Comparison of ENCODE assay signal across 19 cellular contexts in genomic region chr14:92885279-92886061, GRCh38. TPM values are rescaled to one million over a fixed set of nuclear protein-coding genes. Genes with fewer than 3 reads are reported as not detected.
DNase-seq lines count a peak whose midpoint lies in the region; ATAC-seq, FAIRE-seq and TF ChIP-seq lines count a peak whose summit lies in the region.
"Had no signal": no experiment of that assay in that cellular context is flagged by ENCODE, and none has a peak within 500 bp of the region (broad histone marks: within the 10 kb centered on the region; RNA-seq: fewer than 3 reads in every experiment).

No MANE protein-coding gene starts in this region.

- no peak overlapping the region for H3K14ac ChIP-seq in H1 (ENCODE audit: insufficient read length)

- peaks cover 22% of the 10 kb centered on the region for H3K27me3 Mint-ChIP-seq in activated naive CD8-positive, alpha-beta T cell treated with anti-CD3 and anti-CD28 coated beads, Interleukin-2, amount 50 U/mL, for 24 hours
- peaks cover 34% of the 10 kb centered on the region for H3K27me3 Mint-ChIP-seq in activated naive CD8-positive, alpha-beta T cell treated with anti-CD3 and anti-CD28 coated beads for 36 hours

- no peak for TF ChIP-seq POLR2A in H1 (IDR thresholded peaks at IDR 0.05; ENCODE audit: control extremely low read depth in 1 of 2, low read depth in 2 of 2, low read length in 2 of 2)

- H3K79me1 ChIP-seq in H1 (ENCODE audit: low read depth, low read length) = no peaks in the 10 kb centered on the region

- H3K27ac Mint-ChIP-seq in activated naive CD8-positive, alpha-beta T cell treated with anti-CD3 and anti-CD28 coated beads, Interleukin-2, amount 50 U/mL, for 24 hours = no peak overlapping the region
- no peak overlapping the region for H3K27ac Mint-ChIP-seq in activated naive CD8-positive, alpha-beta T cell treated with anti-CD3 and anti-CD28 coated beads for 36 hours
- H3K27ac Mint-ChIP-seq: CD4-positive, alpha-beta memory T cell had no signal

- H3K9me3 ChIP-seq in SK-N-SH = no peaks in the 10 kb centered on the region
- no peaks in the 10 kb centered on the region for H3K9me3 ChIP-seq in H1 (ENCODE audit: insufficient read depth in 2 of 2, low read depth in 1 of 2, low read length in 1 of 2)
- no peaks in the 10 kb centered on the region for H3K9me3 ChIP-seq in parathyroid adenoma (ENCODE audit: control insufficient read depth, low read length)
- H3K9me3 ChIP-seq: HAP-1 had no signal

- H3K36me3 ChIP-seq in SK-N-SH (replicated peaks in 1 of 2; ENCODE audit: control insufficient read depth in 1 of 2, insufficient read depth in 2 of 2, low read length in 1 of 2) (no peaks in the 10 kb centered on the region), H1 (ENCODE audit: control insufficient read depth in 2 of 4, insufficient read depth in 4 of 4, low read length in 3 of 4) (no peaks in the 10 kb centered on the region), parathyroid adenoma (ENCODE audit: control insufficient read depth, insufficient read depth, low read length) (no peaks in the 10 kb centered on the region)
- H3K36me3 ChIP-seq: BLaER1, HAP-1 had no signal

- H3F3A ChIP-seq in SK-N-SH (replicated peaks; ENCODE audit: insufficient read depth) = no peaks in the 10 kb centered on the region

- H2BK20ac ChIP-seq in H1 (ENCODE audit: low read length) = no peak overlapping the region

- no peak overlapping the region for H4K91ac ChIP-seq in H1 (replicated peaks; ENCODE audit: insufficient read length, low read length)

- peak; percentile 50 for TF ChIP-seq RAD21 in SK-N-SH (IDR thresholded peaks at IDR 0.05; ENCODE audit: low read length)
- no peak for TF ChIP-seq RAD21 in H1 (IDR thresholded peaks at IDR 0.05 in 1 of 2, conservative IDR thresholded peaks at IDR 0.05 in 1 of 2; ENCODE audit: low read depth in 2 of 2, low read length in 2 of 2)

- H2BK5ac ChIP-seq in H1 (ENCODE audit: low read depth, low read length) = no peak overlapping the region

- H3K4me2 ChIP-seq in SK-N-SH (no peak overlapping the region), H1 (ENCODE audit: insufficient read depth in 1 of 2, low read depth in 2 of 2, low read length in 2 of 2) (no peak overlapping the region), parathyroid adenoma (ENCODE audit: low read length) (peak overlapping the region; percentile 58)
- H3K4me2 ChIP-seq: BLaER1 had no signal

- H3K4ac ChIP-seq in H1 (replicated peaks; ENCODE audit: insufficient read length, low read depth, low read length) = no peak overlapping the region

- no peak for FAIRE-seq in H1 (lab: Jason Lieb, UNC)
- FAIRE-seq: GM12892, GM18507 had no signal

- no peak for DNase-seq in activated naive CD8-positive, alpha-beta T cell treated with anti-CD3 and anti-CD28 coated beads, Interleukin-2, amount 50 U/mL, for 24 hours
- no peak for DNase-seq in activated naive CD8-positive, alpha-beta T cell treated with anti-CD3 and anti-CD28 coated beads for 36 hours
- DNase-seq in SK-N-SH = peak; percentile 61
- no peak for DNase-seq in H1 (ENCODE audit: low read depth in 1 of 2, low spot score in 2 of 2)
- DNase-seq in AG20443 (ENCODE audit: low spot score) = no peak
- no peak for DNase-seq in NCI-H2107 (lab: John Stamatoyannopoulos, UW)
- DNase-seq: CD4-positive, alpha-beta memory T cell; GDM1 had no signal

- no peak overlapping the region for H3K18ac ChIP-seq in H1 (ENCODE audit: extremely low read depth, low read length)

- H3K79me2 ChIP-seq in SK-N-SH (ENCODE audit: insufficient read depth) = no peaks in the 10 kb centered on the region
- H3K79me2 ChIP-seq in H1 (ENCODE audit: control insufficient read depth in 1 of 2, insufficient read depth in 2 of 2, low read length in 2 of 2) = no peaks in the 10 kb centered on the region
- peaks cover 22% of the 10 kb centered on the region for H3K79me2 ChIP-seq in parathyroid adenoma

- no peaks in the 10 kb centered on the region for H3K9me3 Mint-ChIP-seq in activated naive CD8-positive, alpha-beta T cell treated with anti-CD3 and anti-CD28 coated beads, Interleukin-2, amount 50 U/mL, for 24 hours
- no peaks in the 10 kb centered on the region for H3K9me3 Mint-ChIP-seq in activated naive CD8-positive, alpha-beta T cell treated with anti-CD3 and anti-CD28 coated beads for 36 hours

- H3K9ac ChIP-seq in SK-N-SH (no peak overlapping the region), H1 (replicated peaks in 1 of 4; ENCODE audit: extremely low read depth in 1 of 4, low read depth in 3 of 4, low read length in 3 of 4) (no peak overlapping the region), parathyroid adenoma (peak overlapping the region; percentile 55)
- H3K9ac ChIP-seq: BLaER1 had no signal

- H4K20me1 ChIP-seq in SK-N-SH (ENCODE audit: insufficient read depth) = no peaks in the 10 kb centered on the region
- H4K20me1 ChIP-seq in H1 (replicated peaks in 1 of 2; ENCODE audit: control insufficient read depth in 1 of 2, insufficient read depth in 2 of 2, low read length in 2 of 2) = no peaks in the 10 kb centered on the region
- H4K20me1 ChIP-seq: BLaER1 had no signal

- no peak overlapping the region for H2AK5ac ChIP-seq in H1 (ENCODE audit: low read depth, low read length)

- no peak overlapping the region for H2BK12ac ChIP-seq in H1 (ENCODE audit: low read depth, low read length)

- H2BK15ac ChIP-seq in H1 (ENCODE audit: low read length) = no peak overlapping the region

- ATAC-seq in activated naive CD8-positive, alpha-beta T cell treated with anti-CD3 and anti-CD28 coated beads, Interleukin-2, amount 50 U/mL, for 24 hours = peak; percentile 38
- ATAC-seq in GM21825 (IDR thresholded peaks at IDR 0.05; ENCODE audit: unreplicated experiment) = no peak

- CTCF ChIA-PET in SK-N-SH (lab: Yijun Ruan, JAX) = interaction anchor here (0.8 to 4.5 kb wide), 15 partner anchors 9 to 228 kb away, joined by 3 to 56 read pairs (median 5); partner anchors contain the start of gene CHGA
- CTCF ChIA-PET in H1 (lab: Charles Lee; ENCODE audit: partially characterized antibody) = interaction anchor here (1.0 to 1.1 kb wide), 3 partner anchors 19 to 48 kb away, joined by 3 read pairs; no protein-coding TSS in a partner anchor

- no peaks in the 10 kb centered on the region for H3K36me3 Mint-ChIP-seq in activated naive CD8-positive, alpha-beta T cell treated with anti-CD3 and anti-CD28 coated beads, Interleukin-2, amount 50 U/mL, for 24 hours (ENCODE audit: low read depth)
- H3K36me3 Mint-ChIP-seq in activated naive CD8-positive, alpha-beta T cell treated with anti-CD3 and anti-CD28 coated beads for 36 hours = no peaks in the 10 kb centered on the region
- H3K36me3 Mint-ChIP-seq: CD14-positive monocyte; CD4-positive, alpha-beta memory T cell had no signal

- H3K27ac ChIP-seq in SK-N-SH (ENCODE audit: low read depth in 2 of 2, low read length in 1 of 2) (peak overlapping the region in 1 of 2 experiments; percentile 98; a peak in 2 of 4 replicates), H1 (ENCODE audit: low read depth, low read length) (no peak overlapping the region), parathyroid adenoma (peak overlapping the region; percentile 100)
- H3K27ac ChIP-seq: BLaER1 had no signal

- H3K23ac ChIP-seq in H1 (ENCODE audit: insufficient read length) = no peak overlapping the region

- H3K23me2 ChIP-seq in H1 (ENCODE audit: low read depth, low read length) = peaks cover 5% of the 10 kb centered on the region; the same call in 1 of the 2 replicates

- no peak overlapping the region for H3K4me3 Mint-ChIP-seq in activated naive CD8-positive, alpha-beta T cell treated with anti-CD3 and anti-CD28 coated beads, Interleukin-2, amount 50 U/mL, for 24 hours
- H3K4me3 Mint-ChIP-seq in activated naive CD8-positive, alpha-beta T cell treated with anti-CD3 and anti-CD28 coated beads for 36 hours = no peak overlapping the region
- H3K4me3 Mint-ChIP-seq: CD14-positive monocyte; CD4-positive, alpha-beta memory T cell had no signal

- POLR2A ChIA-PET in SK-N-SH (lab: Yijun Ruan, JAX) = interaction anchor here (0.6 to 7.6 kb wide), 14 partner anchors 13 to 185 kb away, joined by 3 to 288 read pairs (median 8); partner anchors contain the start of gene CHGA
- POLR2A ChIA-PET in H1 (lab: Charles Lee; ENCODE audit: partially characterized antibody) = interaction anchor here (0.9 kb wide), 1 partner anchor 38 kb away, joined by 4 read pairs; the partner anchor contains the start of gene CHGA

- no peak overlapping the region for H3K4me3 ChIP-seq in SK-N-SH (ENCODE audit: low read depth in 2 of 2, low read length in 1 of 2)
- no peak overlapping the region for H3K4me3 ChIP-seq in H1 (ENCODE audit: extremely low read depth in 1 of 4, insufficient read depth in 2 of 4, low read depth in 3 of 4, low read length in 4 of 4)
- peak overlapping the region; percentile 24 for H3K4me3 ChIP-seq in parathyroid adenoma (ENCODE audit: low read depth, low read length)
- H3K4me3 ChIP-seq: BLaER1, HAP-1 had no signal

- no peak for TF ChIP-seq CTCF in SK-N-SH (IDR thresholded peaks at IDR 0.05)
- no peak for TF ChIP-seq CTCF in H1 (IDR thresholded peaks at IDR 0.05; ENCODE audit: control extremely low read depth in 1 of 3, insufficient read depth in 1 of 3, low read depth in 1 of 3, low read length in 3 of 3)
- TF ChIP-seq CTCF in parathyroid adenoma (IDR thresholded peaks at IDR 0.05) = peak; percentile 39

- H3K4me1 ChIP-seq in SK-N-SH (ENCODE audit: control insufficient read depth in 1 of 2, insufficient read depth in 2 of 2, low read depth in 1 of 2, low read length in 1 of 2) (peaks cover 0 to 57% of the 10 kb centered on the region in 2 experiments; a peak in 2 of 4 replicates), H1 (replicated peaks in 1 of 4; ENCODE audit: control insufficient read depth in 3 of 4, insufficient read depth in 4 of 4, low read length in 3 of 4) (peaks cover 0 to 4% (median 3%) of the 10 kb centered on the region in 4 experiments; a peak in 5 of 7 replicates), parathyroid adenoma (peaks cover 40% of the 10 kb centered on the region)
- H3K4me1 ChIP-seq: BLaER1, HAP-1 had no signal

- peaks cover 8% of the 10 kb centered on the region for H3K4me1 Mint-ChIP-seq in activated naive CD8-positive, alpha-beta T cell treated with anti-CD3 and anti-CD28 coated beads, Interleukin-2, amount 50 U/mL, for 24 hours
- no peaks in the 10 kb centered on the region for H3K4me1 Mint-ChIP-seq in activated naive CD8-positive, alpha-beta T cell treated with anti-CD3 and anti-CD28 coated beads for 36 hours
- H3K4me1 Mint-ChIP-seq: CD14-positive monocyte had no signal

- H4K5ac ChIP-seq in H1 (ENCODE audit: insufficient read length, low read depth, low read length) = no peak overlapping the region

- no peak overlapping the region for H3K56ac ChIP-seq in H1 (replicated peaks; ENCODE audit: insufficient read length, low read depth, low read length)

- 15% methylated on average over 8 of the region's 8 CpGs for WGBS in SK-N-SH (ENCODE audit: low lambda C conversion rate)
- WGBS in H1 (ENCODE audit: extremely low coverage in 1 of 2, insufficient coverage in 1 of 2, insufficient read length in 1 of 2, insufficient replicate concordance in 2 of 2, low coverage in 1 of 2, low lambda C conversion rate in 2 of 2, missing lambda C conversion rate in 1 of 2), 2 experiments = 85% methylated on average over 8 of the region's 8 CpGs; no CpG with 5 or more reads in 1 of the 2 experiments

- TF ChIP-seq EP300 in SK-N-SH (IDR thresholded peaks at IDR 0.05; ENCODE audit: borderline replicate concordance in 1 of 2, low read depth in 1 of 2, low read length in 1 of 2) (peak in 1 of 2 experiments; percentile 94; a peak in 2 of 4 replicates), H1 (IDR thresholded peaks at IDR 0.05; ENCODE audit: borderline replicate concordance in 1 of 2, low read depth in 2 of 2, low read length in 2 of 2) (no peak)

- no peaks in the 10 kb centered on the region for H3K9me2 ChIP-seq in SK-N-SH

- H4K8ac ChIP-seq in H1 (ENCODE audit: extremely low read depth, insufficient read depth, low read length) = no peak overlapping the region

- peaks cover 6% of the 10 kb centered on the region; the same call in 1 of the 2 replicates for H3K27me3 ChIP-seq in SK-N-SH (ENCODE audit: insufficient read depth)
- H3K27me3 ChIP-seq in H1 (replicated peaks in 1 of 4; ENCODE audit: control insufficient read depth in 3 of 4, extremely low read depth in 1 of 4, insufficient read depth in 3 of 4, low read length in 3 of 4) = no peaks in the 10 kb centered on the region; a peak in 3 of 7 replicates
- H3K27me3 ChIP-seq in parathyroid adenoma (ENCODE audit: control insufficient read depth, insufficient read depth, low read length) = no peaks in the 10 kb centered on the region
- H3K27me3 ChIP-seq: BLaER1 had no signal

- peak overlapping the region; percentile 21 for H2BK120ac ChIP-seq in H1 (replicated peaks; ENCODE audit: low read depth, low read length)

- H2AFZ ChIP-seq in SK-N-SH (ENCODE audit: low read depth) = no peak overlapping the region
- H2AFZ ChIP-seq in H1 (ENCODE audit: low read length) = no peak overlapping the region
- no peak overlapping the region for H2AFZ ChIP-seq in parathyroid adenoma

RNA-seq across cellular contexts. Expression of gene CHGA, which starts 37.5 kb away (rescaled TPM):
- total RNA-seq in activated naive CD8-positive, alpha-beta T cell treated with anti-CD3 and anti-CD28 coated beads for 36 hours = not detected
- polyA plus RNA-seq in SK-N-SH (2012; rRNA removed) (5.6 and 11.7 TPM in 2 replicates), H1 (2011; rRNA removed) (18.2 and 28.2 TPM in 2 replicates)
- 9.8 and 22.7 TPM in 2 replicates for polyA plus RNA-seq in SK-N-SH (2012; cell fraction: cytosol; rRNA removed)
- polyA plus RNA-seq in SK-N-SH (2012; cell fraction: nucleus; rRNA removed) = 6.0 and 15.7 TPM in 2 replicates
- total RNA-seq in H1 (2021; fragmentation: NEBNext Ultra II Directional; extraction: Animal tissue kit (Norgen Biotek cat#: 25700)) = 15.7 and 17.5 TPM in 2 replicates
- polyA plus RNA-seq in H1 (2011; cell fraction: cytosol; rRNA removed) = 15.5 TPM
- polyA plus RNA-seq in H1 (2011; cell fraction: nucleus; rRNA removed) = 18.4 TPM
- 32.9 to 51.4 TPM (median 48.8 TPM) in 4 replicates for polyA plus RNA-seq in H1 (2012, experiment 1 of 2)
- 27.8 TPM for polyA plus RNA-seq in H1 (2012, experiment 2 of 2)
- polyA plus RNA-seq in H1 (2013, experiment 1 of 2) = 29.9 TPM
- polyA plus RNA-seq in H1 (2013, experiment 2 of 2) = 31.5 TPM
- polyA minus RNA-seq in H1 (2011; rRNA and poly(A)+ RNA removed) = 5.2 and 9.3 TPM in 2 replicates
- polyA minus RNA-seq in H1 (2011; cell fraction: cytosol; rRNA and poly(A)+ RNA removed) = 16.6 TPM
- 6.9 TPM for polyA minus RNA-seq in H1 (2011; cell fraction: nucleus; rRNA and poly(A)+ RNA removed)
- total RNA-seq: A172; CD4-positive, alpha-beta memory T cell; Daoy; H4; HT-29 had no signal
- polyA plus RNA-seq: CD14-positive monocyte; CD4-positive, alpha-beta memory T cell had no signal

Comparison
In these comparisons a context has a peak if more than half of its experiments do, and no peak if none do; other contexts are left out.
1. RNA of gene CHGA, which starts 37.5 kb away (total RNA-seq): 15.7 to 17.5 TPM in H1; not detected in activated naive CD8-positive, alpha-beta T cell treated with anti-CD3 and anti-CD28 coated beads for 36 hours; every median in the first group is over 10 times any median in the second.